In genomic region chr18:51211552-51211951, GRCh38 we compare ENCODE assay signal across 8 cellular contexts. TPM values are rescaled to one million over a fixed set of nuclear protein-coding genes. Genes with fewer than 3 reads are reported as not detected.
DNase-seq lines count a peak whose midpoint lies in the region; ATAC-seq, FAIRE-seq and TF ChIP-seq lines count a peak whose summit lies in the region.

No MANE protein-coding gene starts in this region.

- no peak for FAIRE-seq in RCC 7860 (lab: Jason Lieb, UNC)
- no peak for FAIRE-seq in small intestine (lab: Jason Lieb, UNC)
- no peak for FAIRE-seq in kidney (lab: Jason Lieb, UNC)

- no peak for TF ChIP-seq CTCF in kidney (IDR thresholded peaks at IDR 0.05; ENCODE audit: borderline replicate concordance, extremely low read depth, insufficient read depth)

- peak overlapping the region in 1 of 2 donors; percentile 34 for H3K27ac ChIP-seq in small intestine (ENCODE audit: low read depth in 1 of 2, low read length in 1 of 2)
- no peak overlapping the region for H3K27ac ChIP-seq in kidney (ENCODE audit: low read depth in 2 of 2, low read length in 2 of 2)

- no peaks in the 10 kb centered on the region for H3K9me3 ChIP-seq in small intestine (ENCODE audit: control insufficient read depth, low read depth)
- no peaks in the 10 kb centered on the region for H3K9me3 ChIP-seq in kidney (ENCODE audit: control insufficient read depth in 1 of 2, low read length in 2 of 2)

- intact Hi-C loops in kidney (cut with DNase I) = no loop called here

- H3K4me3 ChIP-seq in small intestine (ENCODE audit: low read depth in 1 of 2, low read length in 2 of 2) (no peak overlapping the region), kidney (ENCODE audit: low read length in 2 of 2) (no peak overlapping the region)

- H3K27me3 ChIP-seq in small intestine (ENCODE audit: control insufficient read depth in 2 of 2, insufficient read depth in 2 of 2, low read length in 2 of 2) = no peaks in the 10 kb centered on the region

- H3K4me1 ChIP-seq in small intestine (ENCODE audit: control insufficient read depth in 2 of 2, insufficient read depth in 1 of 2, low read depth in 1 of 2, low read length in 1 of 2) (no peaks in the 10 kb centered on the region), kidney (ENCODE audit: control insufficient read depth in 1 of 2, insufficient read depth in 1 of 2, low read depth in 1 of 2, low read length in 2 of 2) (no peaks in the 10 kb centered on the region)

- ATAC-seq in HG02884 (IDR thresholded peaks at IDR 0.05; ENCODE audit: unreplicated experiment) = peak; percentile 86

- H3K9ac ChIP-seq in kidney (ENCODE audit: low read length in 2 of 2) = no peak overlapping the region

- DNase-seq in activated CD8-positive, alpha-beta memory T cell treated with anti-CD3 and anti-CD28 coated beads, Interleukin-2, amount 50 U/mL, for 48 hours = peak; percentile 64
- DNase-seq in activated CD8-positive, alpha-beta memory T cell treated with anti-CD3 and anti-CD28 coated beads, Interleukin-2, amount 50 U/mL, for 4 hours = no peak
- DNase-seq in RCC 7860 (ENCODE audit: low spot score) (peak; percentile 21), dermis blood vessel endothelial cell (peak; percentile 76), small intestine (peak; percentile 11), NCI-H1930 (lab: John Stamatoyannopoulos, UW) (no peak), kidney (no peak)

- WGBS in small intestine, 3 donors = 35 to 67% (median 49%) methylated on average over 4 of the region's 4 CpGs

- H3K36me3 ChIP-seq in small intestine (ENCODE audit: control insufficient read depth in 2 of 2, insufficient read depth in 2 of 2, low read length in 2 of 2) = no peaks in the 10 kb centered on the region
- no peaks in the 10 kb centered on the region for H3K36me3 ChIP-seq in kidney (ENCODE audit: control insufficient read depth in 1 of 2, insufficient read depth in 2 of 2, low read length in 2 of 2)

RNA-seq across cellular contexts. Expression of gene MEX3C, which starts 14.1 kb away (rescaled TPM):
- 41.5 and 42.5 TPM in 2 replicates for total RNA-seq in dermis blood vessel endothelial cell
- polyA plus RNA-seq in small intestine = 10 to 100 TPM in 1 of 3 donors, 1 to 10 TPM in 2; 8.9 to 18.5 (median 9.8) TPM
- total RNA-seq in kidney = 36.6 TPM
- 9.5 TPM for polyA plus RNA-seq in kidney (ENCODE audit: insufficient read depth, low read depth, low replicate concordance)

Comparison
In these comparisons a context has a peak if more than half of its experiments do, and no peak if none do; other contexts are left out.
1. DNase-seq: peak in activated CD8-positive, alpha-beta memory T cell treated with anti-CD3 and anti-CD28 coated beads, Interleukin-2, amount 50 U/mL, for 48 hours (single experiment), RCC 7860 (single experiment), dermis blood vessel endothelial cell (single experiment) and small intestine (single experiment); none in activated CD8-positive, alpha-beta memory T cell treated with anti-CD3 and anti-CD28 coated beads, Interleukin-2, amount 50 U/mL, for 4 hours (single experiment), NCI-H1930 (0 of 2) and kidney (single experiment).